Comparison of ENCODE assay signal across 1 cellular context in the genomic region with DNA sequence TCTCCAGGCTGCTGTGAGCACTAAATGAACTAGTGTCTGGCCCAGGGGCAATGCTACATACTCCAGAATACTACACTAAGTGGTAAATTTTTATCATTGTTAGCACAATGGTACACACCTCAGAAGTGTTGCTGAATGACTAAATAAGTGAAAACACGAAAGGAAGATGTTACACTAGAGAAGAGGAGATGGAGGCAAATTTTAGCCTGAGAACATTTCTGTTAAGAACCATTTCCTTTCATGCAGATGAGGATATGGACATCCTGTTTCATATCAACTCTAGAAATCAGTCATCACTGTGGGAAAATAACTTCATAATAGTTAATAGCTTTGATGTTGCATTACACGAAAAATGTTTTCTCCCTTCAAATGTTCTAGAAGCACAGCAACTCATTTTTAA.
TF ChIP-seq lines count a peak whose summit lies in the region.

No MANE protein-coding gene starts in this region.

TF ChIP-seq in GM12878, 131 proteins besides CTCF, POLR2A, EP300 and RAD21 (continued from another document):
- TF ChIP-seq, protein P1, sequence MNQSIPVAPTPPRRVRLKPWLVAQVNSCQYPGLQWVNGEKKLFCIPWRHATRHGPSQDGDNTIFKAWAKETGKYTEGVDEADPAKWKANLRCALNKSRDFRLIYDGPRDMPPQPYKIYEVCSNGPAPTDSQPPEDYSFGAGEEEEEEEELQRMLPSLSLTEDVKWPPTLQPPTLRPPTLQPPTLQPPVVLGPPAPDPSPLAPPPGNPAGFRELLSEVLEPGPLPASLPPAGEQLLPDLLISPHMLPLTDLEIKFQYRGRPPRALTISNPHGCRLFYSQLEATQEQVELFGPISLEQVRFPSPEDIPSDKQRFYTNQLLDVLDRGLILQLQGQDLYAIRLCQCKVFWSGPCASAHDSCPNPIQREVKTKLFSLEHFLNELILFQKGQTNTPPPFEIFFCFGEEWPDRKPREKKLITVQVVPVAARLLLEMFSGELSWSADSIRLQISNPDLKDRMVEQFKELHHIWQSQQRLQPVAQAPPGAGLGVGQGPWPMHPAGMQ (IDR thresholded peaks at IDR 0.05; ENCODE audit: borderline replicate concordance), result no peak
